8 cellular contexts compared by ENCODE assay signal in genomic region chr9:84397151-84397728, GRCh38. TPM values are rescaled to one million over a fixed set of nuclear protein-coding genes. Genes with fewer than 3 reads are reported as not detected.
DNase-seq lines count a peak whose midpoint lies in the region; ATAC-seq, FAIRE-seq and TF ChIP-seq lines count a peak whose summit lies in the region.

No MANE protein-coding gene starts in this region.

- H3K27ac ChIP-seq in WERI-Rb-1, result no peak overlapping the region

- ATAC-seq in HG02642 (IDR thresholded peaks at IDR 0.05; ENCODE audit: poor library complexity, unreplicated experiment), result peak; percentile 62
- no peak for ATAC-seq in GM21737 (IDR thresholded peaks at IDR 0.05; ENCODE audit: unreplicated experiment)

- DNase-seq in GM10266 (ENCODE audit: extremely low spot score), result peak; percentile 82
- peak; percentile 63 for DNase-seq in NCI-H2029 treated with DMSO at 0.1 percent for 48 hours (lab: John Stamatoyannopoulos, UW)
- peak; percentile 76 for DNase-seq in WERI-Rb-1
- DNase-seq in bronchial epithelial cell (ENCODE audit: low read depth), result peak; percentile 56
- DNase-seq in islet precursor cell, result peak; percentile 86
- peak; percentile 30 to 49 for DNase-seq in stimulated activated CD4-positive, alpha-beta T cell treated with anti-CD3 and anti-CD28 coated beads, Interleukin-15, amount 100 ng/mL, for 48 hours (ENCODE audit: low read depth in 2 of 2)

- H3K9me3 ChIP-seq in WERI-Rb-1 (ENCODE audit: severe bottlenecking), result no peaks in the 10 kb centered on the region

- H3K4me3 ChIP-seq in WERI-Rb-1 (ENCODE audit: low read depth, low read length) (no peak overlapping the region), bronchial epithelial cell (ENCODE audit: low read depth, low read length) (no peak overlapping the region)

- H3K36me3 ChIP-seq in WERI-Rb-1 (no peaks in the 10 kb centered on the region), bronchial epithelial cell (ENCODE audit: control insufficient read depth, insufficient read depth, low read length) (no peaks in the 10 kb centered on the region)

- H3K27me3 ChIP-seq in WERI-Rb-1 (ENCODE audit: insufficient read depth, low read depth, severe bottlenecking) (no peaks in the 10 kb centered on the region), bronchial epithelial cell (ENCODE audit: control insufficient read depth, insufficient read depth, low read length) (no peaks in the 10 kb centered on the region)

- no peak for FAIRE-seq in bronchial epithelial cell (lab: Jason Lieb, UNC)

- TF ChIP-seq CTCF in GM10266 (IDR thresholded peaks at IDR 0.05; ENCODE audit: control insufficient read depth, insufficient read depth, low read depth, missing control alignments) (peak; percentile 96), WERI-Rb-1 (IDR thresholded peaks at IDR 0.05; ENCODE audit: low read depth, low read length) (peak; percentile 82), bronchial epithelial cell (IDR thresholded peaks at IDR 0.05; ENCODE audit: insufficient read depth, low read length, severe bottlenecking) (peak; percentile 81)

RNA-seq across cellular contexts. Expression of gene SLC28A3, which starts 56.7 kb away (rescaled TPM):
- 0.53 and 15.0 TPM in 2 replicates for total RNA-seq in bronchial epithelial cell
